In the genomic region with DNA sequence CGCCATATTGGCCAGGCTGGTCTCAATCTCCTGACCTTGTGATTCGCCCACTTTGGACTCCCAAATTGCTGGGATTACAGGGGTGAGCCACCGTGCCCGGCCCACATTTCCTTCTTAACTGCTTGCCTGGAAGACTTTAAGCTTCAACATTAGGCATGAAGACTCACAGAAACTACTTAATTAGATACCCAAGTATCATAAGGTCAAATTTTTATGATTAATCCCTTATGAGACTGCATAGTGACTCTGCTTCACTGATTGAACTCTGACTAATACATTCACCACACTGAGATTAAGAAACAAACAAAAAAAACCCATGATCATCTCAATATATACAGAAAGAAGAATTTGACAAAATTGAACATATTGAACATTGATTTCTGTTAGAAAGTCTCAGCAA, we compare ENCODE assay signal across 23 cellular contexts.
DNase-seq lines count a peak whose midpoint lies in the region; ATAC-seq, FAIRE-seq and TF ChIP-seq lines count a peak whose summit lies in the region.
"Had no signal": no experiment of that assay in that cellular context is flagged by ENCODE, and none has a peak within 500 bp of the region (broad histone marks: within the 10 kb centered on the region; RNA-seq: fewer than 3 reads in every experiment).

No MANE protein-coding gene starts in this region.

- H3K4me2 ChIP-seq in mammary epithelial cell (ENCODE audit: insufficient read depth, low read depth, low read length) = no peak overlapping the region
- H3K4me2 ChIP-seq: A549; BLaER1 treated with 17β-estradiol and CSF1 and Interleukin-3, amounts not matched to agents 10 nM and 100 nM had no signal

- no peaks in the 10 kb centered on the region for H3K27me3 Mint-ChIP-seq in MCF 10A (ENCODE audit: insufficient read depth, unreplicated experiment)
- H3K27me3 Mint-ChIP-seq: B cell; CD4-positive, alpha-beta T cell had no signal

- no peaks in the 10 kb centered on the region for H3K79me2 ChIP-seq in mammary epithelial cell (ENCODE audit: insufficient read depth, low read length)

- H3K36me3 Mint-ChIP-seq in MCF 10A (ENCODE audit: insufficient read depth, unreplicated experiment) = no peaks in the 10 kb centered on the region
- H3K36me3 Mint-ChIP-seq: CD8-positive, alpha-beta T cell had no signal

- no peak overlapping the region for H3K27ac Mint-ChIP-seq in MCF 10A (ENCODE audit: low read depth, unreplicated experiment)
- H3K27ac Mint-ChIP-seq: B cell; CD4-positive, alpha-beta T cell; CD8-positive, alpha-beta T cell had no signal

- BruUV-seq in mammary epithelial cell (replicated peaks; lab: Mats Ljungman, UMichigan) (no TSS peak), MCF 10A (replicated peaks; lab: Mats Ljungman, UMichigan) (no TSS peak)

- ATAC-seq in foreskin keratinocyte (peak; percentile 74), left cardiac atrium (no peak)
- ATAC-seq: A549; CD8-positive, alpha-beta T cell; GM12878 had no signal

- H3K4me3 Mint-ChIP-seq in MCF 10A (ENCODE audit: unreplicated experiment) = no peak overlapping the region
- H3K4me3 Mint-ChIP-seq: B cell; CD4-positive, alpha-beta T cell; CD8-positive, alpha-beta T cell had no signal

- TF ChIP-seq CTCF in mammary epithelial cell (conservative IDR thresholded peaks at IDR 0.05 in 1 of 2, IDR thresholded peaks at IDR 0.05 in 1 of 2; ENCODE audit: extremely low read depth in 1 of 2, insufficient read depth in 1 of 2, low read depth in 1 of 2, low read length in 2 of 2) (no peak), MCF 10A (IDR thresholded peaks at IDR 0.05; ENCODE audit: unreplicated experiment) (no peak), bronchial epithelial cell (IDR thresholded peaks at IDR 0.05; ENCODE audit: insufficient read depth, low read length, severe bottlenecking) (no peak), foreskin keratinocyte (conservative IDR thresholded peaks at IDR 0.05) (no peak), kidney (IDR thresholded peaks at IDR 0.05; ENCODE audit: borderline replicate concordance, extremely low read depth, insufficient read depth) (no peak)

- no peaks in the 10 kb centered on the region for H3K9me3 ChIP-seq in mammary epithelial cell (replicated peaks; ENCODE audit: insufficient read depth, low read length)
- no peaks in the 10 kb centered on the region for H3K9me3 ChIP-seq in kidney (ENCODE audit: control insufficient read depth in 1 of 2, low read length in 2 of 2)
- H3K9me3 ChIP-seq in HAP-1 = no peaks in the 10 kb centered on the region
- H3K9me3 ChIP-seq: A549; BLaER1 treated with 17β-estradiol and CSF1 and Interleukin-3, amounts not matched to agents 10 nM and 100 nM; Caco-2 had no signal

- H3K4me3 ChIP-seq in mammary epithelial cell (replicated peaks in 1 of 3; ENCODE audit: insufficient read depth in 1 of 3, low read depth in 2 of 3, low read length in 3 of 3) = no peak overlapping the region
- H3K4me3 ChIP-seq in bronchial epithelial cell (ENCODE audit: low read depth, low read length) = no peak overlapping the region
- no peak overlapping the region for H3K4me3 ChIP-seq in kidney (ENCODE audit: low read length in 2 of 2)
- H3K4me3 ChIP-seq in HAP-1 = no peak overlapping the region
- H3K4me3 ChIP-seq: A549; BLaER1 treated with 17β-estradiol and CSF1 and Interleukin-3, amounts not matched to agents 10 nM and 100 nM; GM12878 had no signal

- H3K9me3 Mint-ChIP-seq in MCF 10A (ENCODE audit: unreplicated experiment) = no peaks in the 10 kb centered on the region
- H3K9me3 Mint-ChIP-seq: CD4-positive, alpha-beta T cell; CD8-positive, alpha-beta T cell had no signal

- intact Hi-C loops in mammary epithelial cell (cut with micrococcal nuclease) = no loop called here
- intact Hi-C loops in MCF 10A (cut with micrococcal nuclease) = no loop called here
- intact Hi-C loops in kidney (cut with DNase I) = no loop called here
- intact Hi-C loops in left cardiac atrium (cut with DNase I) = no loop called here

- FAIRE-seq in bronchial epithelial cell (lab: Jason Lieb, UNC) (no peak), kidney (lab: Jason Lieb, UNC) (no peak)
- FAIRE-seq: A549, D721Med, G401.6, GM12878, GM12892, GM18507 had no signal

- H3K27me3 ChIP-seq in mammary epithelial cell (ENCODE audit: insufficient read depth, low read length) (no peaks in the 10 kb centered on the region), bronchial epithelial cell (ENCODE audit: control insufficient read depth, insufficient read depth, low read length) (no peaks in the 10 kb centered on the region), foreskin keratinocyte (no peaks in the 10 kb centered on the region), HAP-1 (ENCODE audit: low read depth) (no peaks in the 10 kb centered on the region)
- H3K27me3 ChIP-seq: BLaER1 treated with 17β-estradiol and CSF1 and Interleukin-3, amounts not matched to agents 10 nM and 100 nM had no signal

- H3K27ac ChIP-seq in mammary epithelial cell (ENCODE audit: insufficient read depth, low read depth, low read length) (no peak overlapping the region), foreskin keratinocyte (no peak overlapping the region), kidney (ENCODE audit: low read depth in 2 of 2, low read length in 2 of 2) (no peak overlapping the region)
- H3K27ac ChIP-seq: 22Rv1; A549; BLaER1 treated with 17β-estradiol and CSF1 and Interleukin-3, amounts not matched to agents 10 nM and 100 nM; C4-2B had no signal

- DNase-seq in mammary epithelial cell (peak; percentile 50), MCF 10A (ENCODE audit: unreplicated experiment) (no peak), bronchial epithelial cell (ENCODE audit: low read depth) (peak; percentile 8), foreskin keratinocyte (peak in 1 of 2 donors; percentile 31), kidney (no peak), HAP-1 (ENCODE audit: low spot score in 2 of 2) (no peak), left cardiac atrium (no peak)
- DNase-seq: AML-193; Caco-2; Calu3; CD4-positive, alpha-beta T cell; CD8-positive, alpha-beta T cell; DMS79 treated with DMSO at 0.1 percent for 48 hours had no signal

- no peak overlapping the region for H3K9ac ChIP-seq in mammary epithelial cell (ENCODE audit: insufficient read depth, low read length)
- H3K9ac ChIP-seq in kidney (ENCODE audit: low read length in 2 of 2) = no peak overlapping the region
- H3K9ac ChIP-seq: BLaER1 treated with 17β-estradiol and CSF1 and Interleukin-3, amounts not matched to agents 10 nM and 100 nM had no signal

- WGBS in mammary epithelial cell (ENCODE audit: low coverage, missing lambda C conversion rate) = 69% methylated on average over 4 of the region's 4 CpGs

- H3K4me1 ChIP-seq in mammary epithelial cell (ENCODE audit: insufficient read depth, low read length) (peaks cover 13% of the 10 kb centered on the region), foreskin keratinocyte (peaks cover 7% of the 10 kb centered on the region), kidney (ENCODE audit: control insufficient read depth in 1 of 2, insufficient read depth in 1 of 2, low read depth in 1 of 2, low read length in 2 of 2) (no peaks in the 10 kb centered on the region), HAP-1 (peaks cover 3% of the 10 kb centered on the region; the same call in 1 of the 2 replicates)
- H3K4me1 ChIP-seq: A549; BLaER1 treated with 17β-estradiol and CSF1 and Interleukin-3, amounts not matched to agents 10 nM and 100 nM had no signal

- POLR2A ChIA-PET in MCF 10A (lab: Yijun Ruan, JAX) = interaction anchor here (0.9 kb wide), 1 partner anchor 11 kb away, joined by 3 read pairs; no protein-coding TSS in a partner anchor

- H2AFZ ChIP-seq in mammary epithelial cell (ENCODE audit: low read depth, low read length) = no peak overlapping the region

- no peaks in the 10 kb centered on the region for H3K36me3 ChIP-seq in mammary epithelial cell (ENCODE audit: insufficient read depth, low read length)
- no peaks in the 10 kb centered on the region for H3K36me3 ChIP-seq in bronchial epithelial cell (ENCODE audit: control insufficient read depth, insufficient read depth, low read length)
- H3K36me3 ChIP-seq in kidney (ENCODE audit: control insufficient read depth in 1 of 2, insufficient read depth in 2 of 2, low read length in 2 of 2) = no peaks in the 10 kb centered on the region
- no peaks in the 10 kb centered on the region for H3K36me3 ChIP-seq in HAP-1 (replicated peaks)
- H3K36me3 ChIP-seq: BLaER1 treated with 17β-estradiol and CSF1 and Interleukin-3, amounts not matched to agents 10 nM and 100 nM had no signal

- dilution Hi-C loops in mammary epithelial cell (cut with HindIII; ENCODE audit: low sequenced_read_pairs) = no loop called here

- CTCF ChIA-PET in mammary epithelial cell (lab: Charles Lee; ENCODE audit: low non-redundant PET) (no interaction called here), MCF 10A (lab: Yijun Ruan, JAX) (no interaction called here)

- in situ Hi-C loops in mammary epithelial cell (cut with MboI; ENCODE audit: low sequenced_read_pairs in 2 of 2) = no loop called here
- in situ Hi-C loops in HAP-1 (cut with MboI; ENCODE audit: low sequenced_read_pairs) = no loop called here

- H4K20me1 ChIP-seq in mammary epithelial cell (ENCODE audit: insufficient read depth, low read length) = no peaks in the 10 kb centered on the region
- H4K20me1 ChIP-seq: BLaER1 treated with 17β-estradiol and CSF1 and Interleukin-3, amounts not matched to agents 10 nM and 100 nM had no signal

- no peaks in the 10 kb centered on the region for H3K4me1 Mint-ChIP-seq in MCF 10A (ENCODE audit: insufficient read depth, unreplicated experiment)
- H3K4me1 Mint-ChIP-seq: B cell had no signal

Comparison
In these comparisons a context has a peak if more than half of its experiments do, and no peak if none do; other contexts are left out.
1. DNase-seq: peak in mammary epithelial cell (single experiment) and bronchial epithelial cell (single experiment); none in MCF 10A (single experiment), kidney (single experiment), HAP-1 (0 of 2) and left cardiac atrium (single experiment).